8 cellular contexts compared by ENCODE assay signal in genomic region chr11:18321991-18322711, GRCh38. TPM values are rescaled to one million over a fixed set of nuclear protein-coding genes. Genes with fewer than 3 reads are reported as not detected.
DNase-seq lines count a peak whose midpoint lies in the region; TF ChIP-seq lines count a peak whose summit lies in the region.

Gene GTF2H1, plus strand, starts transcription at chr11:18322567. Its CDS starts 10,508 bp downstream, at chr11:18333075.
A gene with protein sequence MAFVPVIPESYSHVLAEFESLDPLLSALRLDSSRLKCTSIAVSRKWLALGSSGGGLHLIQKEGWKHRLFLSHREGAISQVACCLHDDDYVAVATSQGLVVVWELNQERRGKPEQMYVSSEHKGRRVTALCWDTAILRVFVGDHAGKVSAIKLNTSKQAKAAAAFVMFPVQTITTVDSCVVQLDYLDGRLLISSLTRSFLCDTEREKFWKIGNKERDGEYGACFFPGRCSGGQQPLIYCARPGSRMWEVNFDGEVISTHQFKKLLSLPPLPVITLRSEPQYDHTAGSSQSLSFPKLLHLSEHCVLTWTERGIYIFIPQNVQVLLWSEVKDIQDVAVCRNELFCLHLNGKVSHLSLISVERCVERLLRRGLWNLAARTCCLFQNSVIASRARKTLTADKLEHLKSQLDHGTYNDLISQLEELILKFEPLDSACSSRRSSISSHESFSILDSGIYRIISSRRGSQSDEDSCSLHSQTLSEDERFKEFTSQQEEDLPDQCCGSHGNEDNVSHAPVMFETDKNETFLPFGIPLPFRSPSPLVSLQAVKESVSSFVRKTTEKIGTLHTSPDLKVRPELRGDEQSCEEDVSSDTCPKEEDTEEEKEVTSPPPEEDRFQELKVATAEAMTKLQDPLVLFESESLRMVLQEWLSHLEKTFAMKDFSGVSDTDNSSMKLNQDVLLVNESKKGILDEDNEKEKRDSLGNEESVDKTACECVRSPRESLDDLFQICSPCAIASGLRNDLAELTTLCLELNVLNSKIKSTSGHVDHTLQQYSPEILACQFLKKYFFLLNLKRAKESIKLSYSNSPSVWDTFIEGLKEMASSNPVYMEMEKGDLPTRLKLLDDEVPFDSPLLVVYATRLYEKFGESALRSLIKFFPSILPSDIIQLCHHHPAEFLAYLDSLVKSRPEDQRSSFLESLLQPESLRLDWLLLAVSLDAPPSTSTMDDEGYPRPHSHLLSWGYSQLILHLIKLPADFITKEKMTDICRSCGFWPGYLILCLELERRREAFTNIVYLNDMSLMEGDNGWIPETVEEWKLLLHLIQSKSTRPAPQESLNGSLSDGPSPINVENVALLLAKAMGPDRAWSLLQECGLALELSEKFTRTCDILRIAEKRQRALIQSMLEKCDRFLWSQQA (minus strand): TSS chr11:18322140. CDS start chr11:18317858, 4,282 bp downstream.

- peaks cover 69% of the 10 kb centered on the region for H3K4me1 Mint-ChIP-seq in neural crest cell

- H3K27me3 Mint-ChIP-seq in neural crest cell (ENCODE audit: low read depth): no peaks in the 10 kb centered on the region

- peaks cover 9% of the 10 kb centered on the region; the same call in 1 of the 2 replicates for H3F3A ChIP-seq in MM.1S (ENCODE audit: insufficient read depth, low read length)

- DNase-seq in HAP-1 (ENCODE audit: low spot score in 2 of 2) (peak; percentile 97 to 98), MM.1S (peak; percentile 99), SIG-M5 (lab: John Stamatoyannopoulos, UW) (peak; percentile 78), activated gamma-delta T cell treated with Interleukin-2 at 50 U/mL for 16 hours (peak; percentile 94), fibroblast of villous mesenchyme (ENCODE audit: low read depth) (peak; percentile 99), neural crest cell (ENCODE audit: low read depth, low spot score) (peak; percentile 87)

- H3K27ac ChIP-seq in MM.1S (ENCODE audit: low read length) (peak within 1 kb of the TSS; percentile 85), stomach smooth muscle (ENCODE audit: low read length) (peak within 1 kb of the TSS; percentile 95)

- H3K4me3 Mint-ChIP-seq in neural crest cell: peak within 1 kb of the TSS; percentile 100

- in situ Hi-C loops in HAP-1 (cut with MboI; ENCODE audit: low sequenced_read_pairs): no loop called here

- H3K4me1 ChIP-seq in ES-I3 (ENCODE audit: insufficient read depth, low read length) (peaks cover 22% of the 10 kb centered on the region), HAP-1 (peaks cover 27% of the 10 kb centered on the region), MM.1S (ENCODE audit: low read length) (peaks cover 36% of the 10 kb centered on the region), stomach smooth muscle (ENCODE audit: control insufficient read depth, insufficient read depth, low read length) (peaks cover 19% of the 10 kb centered on the region)

- no peaks in the 10 kb centered on the region for H4K20me1 ChIP-seq in MM.1S (ENCODE audit: insufficient read depth, low read length)

- H3K9me3 ChIP-seq in ES-I3 (ENCODE audit: control insufficient read depth, insufficient read depth, low read length): no peaks in the 10 kb centered on the region
- no peaks in the 10 kb centered on the region for H3K9me3 ChIP-seq in HAP-1
- no peaks in the 10 kb centered on the region for H3K9me3 ChIP-seq in MM.1S (replicated peaks; ENCODE audit: insufficient read depth, low read length)
- no peaks in the 10 kb centered on the region for H3K9me3 ChIP-seq in stomach smooth muscle (ENCODE audit: control insufficient read depth in 2 of 2, low read length in 2 of 2)

- no peaks in the 10 kb centered on the region for H3K9me2 ChIP-seq in MM.1S (replicated peaks; ENCODE audit: insufficient read depth, low read length)

- H3K4me2 ChIP-seq in MM.1S (ENCODE audit: low read depth, low read length): peak within 1 kb of the TSS; percentile 90

- H3K36me3 ChIP-seq in ES-I3 (ENCODE audit: insufficient read depth, low read length) (0 out of 2 replicates have a peak, but pooled peaks cover 5% of the 10 kb centered on the region), HAP-1 (replicated peaks) (peaks cover 22% of the 10 kb centered on the region), MM.1S (replicated peaks; ENCODE audit: insufficient read depth, low read length) (no peaks in the 10 kb centered on the region; the same call in 1 of the 2 replicates), stomach smooth muscle (ENCODE audit: control insufficient read depth in 2 of 2, insufficient read depth in 2 of 2, low read length in 2 of 2) (no peaks in the 10 kb centered on the region)

- peak within 1 kb of the TSS; percentile 100 for H3K27ac Mint-ChIP-seq in neural crest cell (ENCODE audit: unreplicated experiment)

- H3K27me3 ChIP-seq in HAP-1 (ENCODE audit: low read depth): no peaks in the 10 kb centered on the region
- H3K27me3 ChIP-seq in MM.1S (replicated peaks; ENCODE audit: insufficient read depth, low read length): no peaks in the 10 kb centered on the region
- no peaks in the 10 kb centered on the region for H3K27me3 ChIP-seq in stomach smooth muscle (ENCODE audit: control insufficient read depth in 1 of 2, insufficient read depth in 2 of 2, low read length in 2 of 2)

- H3K9ac ChIP-seq in ES-I3 (ENCODE audit: low read depth, low read length) (peak within 1 kb of the TSS; percentile 79), MM.1S (ENCODE audit: low read length) (peak within 1 kb of the TSS; percentile 96), stomach smooth muscle (ENCODE audit: low read length in 2 of 2) (peak within 1 kb of the TSS; percentile 89 to 96)

- no peaks in the 10 kb centered on the region for H3K36me3 Mint-ChIP-seq in neural crest cell (ENCODE audit: low read depth)

- peak within 1 kb of the TSS; percentile 92 for H2AFZ ChIP-seq in MM.1S (ENCODE audit: low read length)

- no peaks in the 10 kb centered on the region for H3K9me3 Mint-ChIP-seq in neural crest cell

- H3K79me2 ChIP-seq in MM.1S (ENCODE audit: low read length): peaks cover 89% of the 10 kb centered on the region

- TF ChIP-seq CTCF in MM.1S (IDR thresholded peaks at IDR 0.05; ENCODE audit: low read length): no peak
- no peak for TF ChIP-seq CTCF in fibroblast of villous mesenchyme (IDR thresholded peaks at IDR 0.05; ENCODE audit: insufficient read depth, low read depth, low read length)
- TF ChIP-seq CTCF in neural crest cell (conservative IDR thresholded peaks at IDR 0.05): no peak

- H3K4me3 ChIP-seq in HAP-1 (peak within 1 kb of the TSS; percentile 95), MM.1S (ENCODE audit: low read length) (peak within 1 kb of the TSS; percentile 89), fibroblast of villous mesenchyme (ENCODE audit: low read depth, low read length) (peak within 1 kb of the TSS; percentile 86), stomach smooth muscle (ENCODE audit: low read length in 2 of 2) (peak within 1 kb of the TSS; percentile 84 to 93)

RNA-seq across cellular contexts. Expression of gene GTF2H1, which starts in this region (rescaled TPM):
- total RNA-seq in fibroblast of villous mesenchyme: 92.0 and 101 TPM in 2 replicates
- 39.5 and 41.7 TPM in 2 replicates for total RNA-seq in neural crest cell

RNA-seq across cellular contexts. Expression of the second gene that starts in this region (rescaled TPM):
- total RNA-seq in fibroblast of villous mesenchyme (39.6 and 70.8 TPM in 2 replicates), neural crest cell (23.9 and 24.2 TPM in 2 replicates)

Comparison
In these comparisons a context has a peak if more than half of its experiments do, and no peak if none do; other contexts are left out.
1. Peak in every context shown above with its lines: DNase-seq, H3K4me3 ChIP-seq and H3K27ac ChIP-seq.